8 cellular contexts compared by ENCODE assay signal in the genomic region with DNA sequence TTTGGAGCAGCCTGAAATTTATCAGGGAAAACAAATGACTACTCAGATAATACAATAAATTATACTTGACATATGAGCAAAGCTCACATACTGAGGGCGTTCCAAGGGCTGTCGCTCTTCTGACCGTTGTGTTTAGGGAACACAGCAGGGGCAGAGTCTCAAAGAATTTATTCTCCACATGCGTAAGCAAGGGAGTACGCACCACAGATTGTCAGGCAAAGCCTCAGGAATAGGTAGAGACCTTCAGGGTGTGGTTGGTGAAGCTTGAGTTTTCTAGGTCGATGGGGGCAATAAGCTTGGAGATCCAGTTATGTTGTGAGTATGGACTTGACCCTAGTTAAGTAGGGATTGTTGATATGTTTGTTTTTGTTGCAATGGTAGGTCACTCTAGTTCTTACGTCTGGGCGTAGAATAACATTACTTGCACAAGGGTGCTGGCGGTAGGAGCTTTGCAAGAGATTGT. TPM values are rescaled to one million over a fixed set of nuclear protein-coding genes. Genes with fewer than 3 reads are reported as not detected.
A peak's percentile ranks its signal among the peaks of the same experiment; 100 is the strongest.
DNase-seq lines count a peak whose midpoint lies in the region; FAIRE-seq and TF ChIP-seq lines count a peak whose summit lies in the region.

No MANE protein-coding gene starts in this region.

- TF ChIP-seq CTCF in Peyer's patch (IDR thresholded peaks at IDR 0.05) = no peak

- DNase-seq in NCI-H524 (lab: John Stamatoyannopoulos, UW) = peak; percentile 41 to 61
- DNase-seq in NCI-H524 treated with DMSO at 0.1 percent for 48 hours (lab: John Stamatoyannopoulos, UW) = no peak
- no peak for DNase-seq in Peyer's patch
- no peak for DNase-seq in effector memory CD4-positive, alpha-beta T cell
- DNase-seq in GM12891 (ENCODE audit: insufficient read length, low spot score) = no peak
- no peak for DNase-seq in NCI-H345 treated with DMSO at 0.1 percent for 48 hours (lab: John Stamatoyannopoulos, UW; ENCODE audit: unreplicated experiment)
- no peak for DNase-seq in NCI-H187 treated with DMSO at 0.1 percent for 48 hours (lab: John Stamatoyannopoulos, UW)

- H3K27ac ChIP-seq in Peyer's patch = peak overlapping the region; percentile 85 to 90 (median 88)
- peak overlapping the region; percentile 70 for H3K27ac ChIP-seq in effector memory CD4-positive, alpha-beta T cell (ENCODE audit: insufficient read depth, low read length, poor library complexity, severe bottlenecking)
- peak overlapping the region; percentile 55 for H3K27ac ChIP-seq in muscle layer of duodenum (ENCODE audit: low read length)

- H3K36me3 ChIP-seq in Peyer's patch = no peaks in the 10 kb centered on the region
- H3K36me3 ChIP-seq in effector memory CD4-positive, alpha-beta T cell (ENCODE audit: control insufficient read depth, insufficient read depth, low read length) = no peaks in the 10 kb centered on the region
- H3K36me3 ChIP-seq in muscle layer of duodenum (ENCODE audit: control insufficient read depth in 1 of 2, insufficient read depth in 2 of 2, low read length in 2 of 2) = no peaks in the 10 kb centered on the region

- TF ChIP-seq POLR2A in Peyer's patch (IDR thresholded peaks at IDR 0.05) = no peak
- no peak for TF ChIP-seq POLR2A in GM12891 (IDR thresholded peaks at IDR 0.05; ENCODE audit: low read depth, low read length)

- H3K9me3 ChIP-seq in Peyer's patch (no peaks in the 10 kb centered on the region), muscle layer of duodenum (ENCODE audit: control insufficient read depth in 1 of 2, low read length in 2 of 2) (no peaks in the 10 kb centered on the region)
- no peaks in the 10 kb centered on the region for H3K9me3 ChIP-seq in effector memory CD4-positive, alpha-beta T cell (ENCODE audit: control insufficient read depth, low read length)

- FAIRE-seq in GM12891 (lab: Jason Lieb, UNC) = no peak

- no peaks in the 10 kb centered on the region for H3K27me3 ChIP-seq in Peyer's patch
- no peaks in the 10 kb centered on the region for H3K27me3 ChIP-seq in effector memory CD4-positive, alpha-beta T cell (replicated peaks; ENCODE audit: control insufficient read depth, insufficient read depth, low read length, poor library complexity, severe bottlenecking)
- no peaks in the 10 kb centered on the region for H3K27me3 ChIP-seq in muscle layer of duodenum (ENCODE audit: low read depth, low read length)

- H3K4me3 ChIP-seq in Peyer's patch = peak overlapping the region; percentile 77 to 93 (median 81)
- H3K4me3 ChIP-seq in effector memory CD4-positive, alpha-beta T cell (ENCODE audit: insufficient read depth, low read depth, low read length, poor library complexity, severe bottlenecking) = peak overlapping the region; percentile 88
- H3K4me3 ChIP-seq in muscle layer of duodenum (ENCODE audit: low read depth in 1 of 2, low read length in 2 of 2) = peak overlapping the region; percentile 63 to 71

- H3K4me1 ChIP-seq in Peyer's patch (peaks cover 0 to 25% (median 8%) of the 10 kb centered on the region in 4 donors), muscle layer of duodenum (ENCODE audit: control insufficient read depth in 1 of 2, insufficient read depth in 2 of 2, low read length in 2 of 2) (peaks cover 5 to 15% of the 10 kb centered on the region in 2 donors)
- H3K4me1 ChIP-seq in effector memory CD4-positive, alpha-beta T cell (ENCODE audit: control insufficient read depth, insufficient read depth, low read length, poor library complexity, severe bottlenecking) = peaks cover 22% of the 10 kb centered on the region

TF ChIP-seq in GM12891, 5 proteins besides CTCF, POLR2A, EP300 and RAD21:
- TF ChIP-seq SPI1 (IDR thresholded peaks at IDR 0.05; ENCODE audit: low read depth, low read length) (no peak), POU2F2 (IDR thresholded peaks at IDR 0.05; ENCODE audit: low read depth, low read length) (no peak), TAF1 (IDR thresholded peaks at IDR 0.05; ENCODE audit: low read depth, low read length) (no peak), PAX5 (IDR thresholded peaks at IDR 0.05; ENCODE audit: insufficient read depth, low read length, severe bottlenecking) (no peak), POLR2AphosphoS5 (IDR thresholded peaks at IDR 0.05; ENCODE audit: low read depth, low read length) (no peak)

RNA-seq across cellular contexts. Expression of a gene that starts 0.8 kb away (rescaled TPM):
- total RNA-seq in Peyer's patch = 10 to 100 TPM; 30.3 to 50.6 (median 46.7) TPM
- polyA plus RNA-seq in GM12891 (2012; ENCODE audit: low read depth, missing spikeins) = 58.9 TPM

Comparison
In these comparisons a context has a peak if more than half of its experiments do, and no peak if none do; other contexts are left out.
1. DNase-seq: peak in NCI-H524 (2 of 2); none in NCI-H524 treated with DMSO at 0.1 percent for 48 hours (single experiment), Peyer's patch (0 of 3), effector memory CD4-positive, alpha-beta T cell (0 of 3), GM12891 (single experiment), NCI-H345 treated with DMSO at 0.1 percent for 48 hours (single experiment) and NCI-H187 treated with DMSO at 0.1 percent for 48 hours (single experiment).
2. Peak in every context shown above with its lines, with median percentiles within 50 percentile points of each other: H3K27ac ChIP-seq and H3K4me3 ChIP-seq.